8 cellular contexts compared by ENCODE assay signal in genomic region chr10:100185364-100186252, GRCh38. TPM values are rescaled to one million over a fixed set of nuclear protein-coding genes. Genes with fewer than 3 reads are reported as not detected.
A peak's percentile ranks its signal among the peaks of the same experiment; 100 is the strongest.
DNase-seq lines count a peak whose midpoint lies in the region; ATAC-seq and TF ChIP-seq lines count a peak whose summit lies in the region.

ERLIN1 (minus strand) TSS chr10:100186029; CDS start chr10:100185626, 403 bp downstream.

- H3K36me3 ChIP-seq in Panc1 (ENCODE audit: control insufficient read depth, insufficient read depth, low read length) (peaks cover 61% of the 10 kb centered on the region), muscle layer of duodenum (ENCODE audit: control insufficient read depth in 1 of 2, insufficient read depth in 2 of 2, low read length in 2 of 2) (peaks cover 19 to 23% of the 10 kb centered on the region in 2 donors)

- H3K27me3 ChIP-seq in Panc1 (ENCODE audit: control insufficient read depth, insufficient read depth, low read length) (no peaks in the 10 kb centered on the region), muscle layer of duodenum (ENCODE audit: low read depth, low read length) (no peaks in the 10 kb centered on the region)

- H3K4me3 ChIP-seq in Panc1 (ENCODE audit: low read depth in 2 of 2, low read length in 2 of 2) (peak within 1 kb of the TSS; percentile 90 to 97), muscle layer of duodenum (ENCODE audit: low read depth in 1 of 2, low read length in 2 of 2) (peak within 1 kb of the TSS; percentile 95)

- intact Hi-C loops in Panc1 (cut with micrococcal nuclease; ENCODE audit: unreplicated experiment), result loop anchor here (10.0 kb wide), 1 partner anchor 341 kb away; no protein-coding TSS in a partner anchor

- ATAC-seq in GM21619 (IDR thresholded peaks at IDR 0.05; ENCODE audit: unreplicated experiment), result peak; percentile 85
- ATAC-seq in Panc1, result peak; percentile 97
- ATAC-seq in activated T-cell treated with anti-CD3 and anti-CD28 coated beads, Interleukin-2, amount 50 U/mL, for 4 hours, result peak; percentile 91 to 93
- peak; percentile 94 for ATAC-seq in esophagus mucosa

- POLR2A ChIA-PET in Panc1 (lab: Charles Lee), result no interaction called here

- H3K4me1 Mint-ChIP-seq in activated T-cell treated with anti-CD3 and anti-CD28 coated beads, Interleukin-2, amount 50 U/mL, for 4 hours (ENCODE audit: low read depth), result peaks cover 53% of the 10 kb centered on the region

- in situ Hi-C loops in KBM-7 (cut with MboI; ENCODE audit: low pct_unique_long_range_greater_than_20kb, low sequenced_read_pairs) (no loop called here), Panc1 (cut with HindIII; ENCODE audit: low pct_unique_long_range_greater_than_20kb, low sequenced_read_pairs) (no loop called here)

- peaks cover 27% of the 10 kb centered on the region for H3K4me1 ChIP-seq in Panc1 (ENCODE audit: control insufficient read depth, insufficient read depth, low read length)
- peaks cover 13 to 15% of the 10 kb centered on the region in 2 donors for H3K4me1 ChIP-seq in muscle layer of duodenum (ENCODE audit: control insufficient read depth in 1 of 2, insufficient read depth in 2 of 2, low read length in 2 of 2)

- CTCF ChIA-PET in Panc1 (lab: Charles Lee), result interaction anchor here (0.7 kb wide), 1 partner anchor 140 kb away, joined by 5 read pairs; no protein-coding TSS in a partner anchor

- H3K27me3 Mint-ChIP-seq in activated T-cell treated with anti-CD3 and anti-CD28 coated beads, Interleukin-2, amount 50 U/mL, for 4 hours (ENCODE audit: low read depth), result no peaks in the 10 kb centered on the region

- peak within 1 kb of the TSS; percentile 98 for H3K27ac ChIP-seq in Panc1 (ENCODE audit: low read length)
- H3K27ac ChIP-seq in muscle layer of duodenum (ENCODE audit: low read length), result peak within 1 kb of the TSS; percentile 93

- peaks cover 34% of the 10 kb centered on the region for H3K36me3 Mint-ChIP-seq in activated T-cell treated with anti-CD3 and anti-CD28 coated beads, Interleukin-2, amount 50 U/mL, for 4 hours (ENCODE audit: insufficient read depth)

- H3K9me3 ChIP-seq in Panc1 (ENCODE audit: control insufficient read depth, insufficient read depth, low read depth, low read length) (no peaks in the 10 kb centered on the region), muscle layer of duodenum (ENCODE audit: control insufficient read depth in 1 of 2, low read length in 2 of 2) (no peaks in the 10 kb centered on the region)

- BruUV-seq in Panc1 (replicated peaks; lab: Mats Ljungman, UMichigan), result TSS peak; percentile 71

- no peak for TF ChIP-seq CTCF in Panc1 (IDR thresholded peaks at IDR 0.05)

- DNase-seq in DMS153 (lab: John Stamatoyannopoulos, UW), result peak; percentile 79
- DNase-seq in KBM-7, result peak; percentile 92
- peak; percentile 64 for DNase-seq in Panc1 (ENCODE audit: low read depth, low spot score)
- peak; percentile 91 for DNase-seq in activated T-cell treated with anti-CD3 and anti-CD28 coated beads, Interleukin-2, amount 50 U/mL, for 4 hours
- peak; percentile 80 for DNase-seq in stimulated activated CD8-positive, alpha-beta memory T cell treated with anti-CD3 and anti-CD28 coated beads, Interleukin-7, amount 100 ng/mL, for 24 hours (ENCODE audit: low read depth)

- H3K4me3 Mint-ChIP-seq in activated T-cell treated with anti-CD3 and anti-CD28 coated beads, Interleukin-2, amount 50 U/mL, for 4 hours, result peak within 1 kb of the TSS; percentile 100

- H3K9me3 Mint-ChIP-seq in activated T-cell treated with anti-CD3 and anti-CD28 coated beads, Interleukin-2, amount 50 U/mL, for 4 hours, result no peaks in the 10 kb centered on the region

RNA-seq across cellular contexts. Expression of gene ERLIN1, which starts in this region (rescaled TPM):
- total RNA-seq in Panc1 (2021; ENCODE audit: unreplicated experiment) (79.8 TPM), esophagus mucosa (29.5 TPM)
- polyA plus RNA-seq in Panc1 (2012; ENCODE audit: insufficient read length), result 56.4 TPM
- total RNA-seq in activated T-cell treated with anti-CD3 and anti-CD28 coated beads, Interleukin-2, amount 50 U/mL, for 4 hours, result 10 to 100 TPM; 20.3 to 26.5 (median 21.9) TPM

Comparison
In these comparisons a context has a peak if more than half of its experiments do, and no peak if none do; other contexts are left out.
1. Peak in every context shown above with its lines: DNase-seq, ATAC-seq, H3K4me3 ChIP-seq and H3K27ac ChIP-seq.